10 cellular contexts compared by ENCODE assay signal in the genomic region with DNA sequence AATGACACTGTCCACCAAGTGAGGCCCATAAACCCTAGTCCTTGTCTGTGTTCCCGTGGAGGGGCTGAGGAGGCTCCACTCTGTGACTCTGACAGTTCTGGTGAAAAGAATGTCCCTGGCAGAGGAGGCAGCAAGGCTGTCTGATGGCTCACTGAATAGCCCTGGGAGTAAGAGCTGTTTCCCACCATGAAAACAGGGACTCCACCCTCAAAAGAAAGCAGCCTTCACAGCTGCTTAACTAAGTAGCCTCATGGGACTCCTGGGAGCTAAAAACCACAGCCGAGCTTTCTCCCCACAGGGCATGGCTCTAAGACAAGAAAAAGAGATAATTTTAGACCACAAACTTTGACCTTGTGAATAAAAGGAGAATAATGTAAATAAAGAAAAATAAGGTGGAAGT.
DNase-seq lines count a peak whose midpoint lies in the region; ATAC-seq and TF ChIP-seq lines count a peak whose summit lies in the region.
"Had no signal": no experiment of that assay in that cellular context is flagged by ENCODE, and none has a peak within 500 bp of the region (broad histone marks: within the 10 kb centered on the region; RNA-seq: fewer than 3 reads in every experiment).

No MANE protein-coding gene starts in this region.

- peak overlapping the region; percentile 29; the same call in 1 of the 2 replicates for H3K4me2 ChIP-seq in MM.1S (ENCODE audit: low read depth, low read length)

- peaks cover 3% of the 10 kb centered on the region; the same call in 1 of the 2 replicates for H3F3A ChIP-seq in MM.1S (ENCODE audit: insufficient read depth, low read length)

- H3K27ac ChIP-seq in MM.1S (ENCODE audit: low read length) = peak overlapping the region; percentile 47; the same call in 1 of the 2 replicates
- H3K27ac ChIP-seq: neutrophil had no signal

- DNase-seq in AG10803 (ENCODE audit: low read depth) = peak; percentile 97
- DNase-seq in MM.1S = peak; percentile 34
- peak; percentile 8 for DNase-seq in glomerular visceral epithelial cell (ENCODE audit: extremely low spot score)
- DNase-seq in SHP77 treated with DMSO at 0.1 percent for 48 hours (lab: John Stamatoyannopoulos, UW) = no peak
- no peak for DNase-seq in HCEC 1CT
- DNase-seq: NCI-H774 had no signal

- TF ChIP-seq CTCF in AG10803 (conservative IDR thresholded peaks at IDR 0.05; ENCODE audit: low read length) = no peak
- no peak for TF ChIP-seq CTCF in MM.1S (IDR thresholded peaks at IDR 0.05; ENCODE audit: low read length)

- no peaks in the 10 kb centered on the region for H3K9me2 ChIP-seq in MM.1S (replicated peaks; ENCODE audit: insufficient read depth, low read length)

- ATAC-seq in GM19463 (IDR thresholded peaks at IDR 0.05; ENCODE audit: unreplicated experiment) = peak; percentile 72
- no peak for ATAC-seq in HG03045 (IDR thresholded peaks at IDR 0.05; ENCODE audit: unreplicated experiment)
- ATAC-seq in HG02623 (IDR thresholded peaks at IDR 0.05; ENCODE audit: unreplicated experiment) = no peak

- no peaks in the 10 kb centered on the region for H3K79me2 ChIP-seq in MM.1S (ENCODE audit: low read length)

- H3K27me3 ChIP-seq in MM.1S (replicated peaks; ENCODE audit: insufficient read depth, low read length) = no peaks in the 10 kb centered on the region
- H3K27me3 ChIP-seq: neutrophil had no signal

- H2AFZ ChIP-seq in MM.1S (ENCODE audit: low read length) = no peak overlapping the region

- H3K36me3 ChIP-seq in MM.1S (replicated peaks; ENCODE audit: insufficient read depth, low read length) = no peaks in the 10 kb centered on the region
- H3K36me3 ChIP-seq: neutrophil had no signal

- H3K4me3 ChIP-seq in AG10803 (ENCODE audit: low read length) (no peak overlapping the region), MM.1S (ENCODE audit: low read length) (no peak overlapping the region)

- no peaks in the 10 kb centered on the region for H4K20me1 ChIP-seq in MM.1S (ENCODE audit: insufficient read depth, low read length)

- peaks cover 42% of the 10 kb centered on the region for H3K4me1 ChIP-seq in MM.1S (ENCODE audit: low read length)

- peak overlapping the region; percentile 25; the same call in 1 of the 2 replicates for H3K9ac ChIP-seq in MM.1S (ENCODE audit: low read length)

- no peaks in the 10 kb centered on the region for H3K9me3 ChIP-seq in MM.1S (replicated peaks; ENCODE audit: insufficient read depth, low read length)
- H3K9me3 ChIP-seq: neutrophil had no signal

Comparison
In these comparisons a context has a peak if more than half of its experiments do, and no peak if none do; other contexts are left out.
1. DNase-seq: peak in AG10803 (single experiment), MM.1S (single experiment) and glomerular visceral epithelial cell (single experiment); none in SHP77 treated with DMSO at 0.1 percent for 48 hours (single experiment) and HCEC 1CT (single experiment).